Comparison of ENCODE assay signal across 19 cellular contexts in genomic region chr21:43034098-43034497, GRCh38.
"Had no signal": no experiment of that assay in that cellular context is flagged by ENCODE, and none has a peak within 500 bp of the region (broad histone marks: within the 10 kb centered on the region; RNA-seq: fewer than 3 reads in every experiment).

No MANE protein-coding gene starts in this region.

- ATAC-seq: activated T-cell treated with anti-CD3 and anti-CD28 coated beads, Interleukin-2, amount 50 U/mL, for 4 hours; body of pancreas; left cardiac atrium; sciatic nerve; T-cell; WTC11 had no signal

- DNase-seq: activated CD4-positive, alpha-beta memory T cell treated with anti-CD3 and anti-CD28 coated beads, Interleukin-2, amount 10 ng/mL, durations not matched to agents 7 days and 5 days; activated CD4-positive, alpha-beta T cell treated with anti-CD3 and anti-CD28 coated beads for 4 hours; activated effector memory CD4-positive, alpha-beta T cell treated with Interleukin-2 at 50 U/mL for 16 hours; activated T-cell treated with anti-CD3 and anti-CD28 coated beads, Interleukin-2, amount 50 U/mL, for 4 hours; amniotic stem cell; body of pancreas; caudate nucleus; colonic mucosa; effector CD4-positive, alpha-beta T cell; esophagus squamous epithelium; foreskin fibroblast; head of caudate nucleus; immature natural killer cell; left cardiac atrium; nephron progenitor cell; T-cell; T-helper 9 cell had no signal
